ENCODE assay signal across 18 cellular contexts in the genomic region with DNA sequence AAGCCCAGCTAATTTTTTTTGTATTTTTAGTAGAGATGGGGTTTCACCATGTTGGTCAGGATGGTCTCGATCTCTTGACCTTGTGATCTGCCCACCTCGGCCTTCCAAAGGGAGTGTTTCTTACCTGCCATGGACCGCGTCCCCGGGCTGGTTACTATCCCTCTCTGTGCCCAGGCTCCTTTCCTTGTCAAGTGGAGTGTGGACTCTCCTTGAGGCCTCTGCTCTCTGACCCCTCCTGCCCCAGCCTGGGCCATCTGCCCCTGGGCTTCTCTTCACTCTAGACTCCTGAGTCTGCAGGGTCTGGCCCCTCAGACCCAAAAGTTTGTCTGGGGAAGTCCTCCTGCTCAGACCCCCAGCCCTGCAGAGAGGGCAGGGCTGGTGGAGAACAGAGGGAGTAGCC. TPM values are rescaled to one million over a fixed set of nuclear protein-coding genes. Genes with fewer than 3 reads are reported as not detected.
A peak's percentile ranks its signal among the peaks of the same experiment; 100 is the strongest.
DNase-seq lines count a peak whose midpoint lies in the region; ATAC-seq, FAIRE-seq and TF ChIP-seq lines count a peak whose summit lies in the region.
"Had no signal": no experiment of that assay in that cellular context is flagged by ENCODE, and none has a peak within 500 bp of the region (broad histone marks: within the 10 kb centered on the region; RNA-seq: fewer than 3 reads in every experiment).

No MANE protein-coding gene starts in this region.

- no peak for FAIRE-seq in GM12892 (lab: Jason Lieb, UNC)
- FAIRE-seq: HTR-8/SVneo had no signal

- TF ChIP-seq POLR2A in body of pancreas (IDR thresholded peaks at IDR 0.05) (no peak), testis (IDR thresholded peaks at IDR 0.05) (no peak), GM12892 (IDR thresholded peaks at IDR 0.05; ENCODE audit: low read depth, low read length) (no peak)

- H2BK120ac ChIP-seq in mesenchymal stem cell (ENCODE audit: low read depth, low read length): no peak overlapping the region

- H3K27ac ChIP-seq in body of pancreas: peak overlapping the region in 3 of 4 donors; percentile 81 to 89 (median 88)
- no peak overlapping the region for H3K27ac ChIP-seq in mesenchymal stem cell (ENCODE audit: low read length, poor library complexity, severe bottlenecking)
- H3K27ac ChIP-seq in testis: no peak overlapping the region
- H3K27ac ChIP-seq: GM23248 had no signal

- peak overlapping the region in 1 of 2 experiments; percentile 56 for H2BK12ac ChIP-seq in mesenchymal stem cell (ENCODE audit: low read length in 2 of 2)

- no peak for ATAC-seq in body of pancreas
- ATAC-seq in GM18519 (IDR thresholded peaks at IDR 0.05; ENCODE audit: low FRiP score, unreplicated experiment): no peak
- ATAC-seq: HCT116 had no signal

- H3K9me3 ChIP-seq in body of pancreas (no peaks in the 10 kb centered on the region), mesenchymal stem cell (ENCODE audit: control insufficient read depth, low read length) (no peaks in the 10 kb centered on the region), testis (no peaks in the 10 kb centered on the region)
- H3K9me3 ChIP-seq: BE2C had no signal

- TF ChIP-seq CTCF in body of pancreas (IDR thresholded peaks at IDR 0.05): no peak
- TF ChIP-seq CTCF in testis (IDR thresholded peaks at IDR 0.05): no peak

- no peak overlapping the region for H3K14ac ChIP-seq in mesenchymal stem cell (ENCODE audit: low read length in 2 of 2)

- H3K18ac ChIP-seq in mesenchymal stem cell (ENCODE audit: low read depth in 1 of 2, low read length in 2 of 2): no peak overlapping the region

- H3K4ac ChIP-seq in mesenchymal stem cell (ENCODE audit: low read depth in 1 of 2, low read length in 2 of 2): peak overlapping the region in 1 of 2 experiments; percentile 40

- intact Hi-C loops in body of pancreas (cut with DNase I): no loop called here
- intact Hi-C loops in testis (cut with DNase I; ENCODE audit: low total_unique reads): no loop called here

- H2AFZ ChIP-seq in mesenchymal stem cell (ENCODE audit: low read depth, low read length): no peak overlapping the region
- H2AFZ ChIP-seq: GM23248 had no signal

- DNase-seq in H7 (peak; percentile 13), body of pancreas (no peak), mesenchymal stem cell (no peak), testis (peak; percentile 10), GM12892 (ENCODE audit: insufficient read length) (no peak)
- no peak for DNase-seq in stimulated activated naive CD4-positive, alpha-beta T cell treated with Interleukin-2 at 50 U/mL for 16 hours (lab: John Stamatoyannopoulos, UW)
- DNase-seq: BE2C; Calu3; CD4-positive, alpha-beta memory T cell; GM23248; NCI-H1105 treated with DMSO at 0.1 percent for 48 hours; NCI-H187 treated with DMSO at 0.1 percent for 48 hours; NCI-H446; NCI-H69; SHP77 had no signal

- H3K4me3 ChIP-seq in H7 (ENCODE audit: insufficient read depth, low read depth, low read length) (no peak overlapping the region), body of pancreas (no peak overlapping the region), mesenchymal stem cell (ENCODE audit: insufficient read depth in 1 of 2, low read depth in 1 of 2, low read length in 2 of 2) (no peak overlapping the region), testis (no peak overlapping the region)
- H3K4me3 ChIP-seq: GM23248 had no signal

- peak overlapping the region; percentile 92 for H2BK15ac ChIP-seq in mesenchymal stem cell (ENCODE audit: low read depth, poor library complexity, severe bottlenecking)

- H3K4me1 ChIP-seq in body of pancreas: peaks cover 62% of the 10 kb centered on the region
- H3K4me1 ChIP-seq in mesenchymal stem cell (ENCODE audit: control insufficient read depth, insufficient read depth, low read depth, low read length): no peaks in the 10 kb centered on the region
- H3K4me1 ChIP-seq in testis: peaks cover 6% of the 10 kb centered on the region
- H3K4me1 ChIP-seq: BE2C had no signal

- H4K8ac ChIP-seq in mesenchymal stem cell (ENCODE audit: low read length): no peak overlapping the region

- peak overlapping the region; percentile 3 for H4K91ac ChIP-seq in mesenchymal stem cell (ENCODE audit: low read length)

- H3K79me1 ChIP-seq in mesenchymal stem cell (replicated peaks; ENCODE audit: low read length, poor library complexity, severe bottlenecking): no peaks in the 10 kb centered on the region

- 79 to 81% methylated on average over 5 of the region's 5 CpGs for WGBS in body of pancreas, 2 donors
- 90% methylated on average over 5 of the region's 5 CpGs for WGBS in mesenchymal stem cell
- WGBS in testis, 2 donors: 93 to 95% methylated on average over 5 of the region's 5 CpGs

- H2BK5ac ChIP-seq in mesenchymal stem cell (ENCODE audit: low read depth, low read length, poor library complexity, severe bottlenecking): no peak overlapping the region

- H2AK5ac ChIP-seq in mesenchymal stem cell (ENCODE audit: low read length, severe bottlenecking): no peak overlapping the region

- no peak overlapping the region for H3K9ac ChIP-seq in mesenchymal stem cell (ENCODE audit: low read length)
- H3K9ac ChIP-seq: GM23248 had no signal

- no peak overlapping the region for H3K4me2 ChIP-seq in mesenchymal stem cell (ENCODE audit: low read length, poor library complexity, severe bottlenecking)

- no peaks in the 10 kb centered on the region for H3K36me3 ChIP-seq in H7 (replicated peaks; ENCODE audit: control insufficient read depth, insufficient read depth, low read length)
- no peaks in the 10 kb centered on the region for H3K36me3 ChIP-seq in body of pancreas (replicated peaks in 1 of 2; ENCODE audit: insufficient read depth in 1 of 2, low read depth in 2 of 2)
- H3K36me3 ChIP-seq in mesenchymal stem cell (ENCODE audit: control insufficient read depth in 1 of 2, insufficient read depth in 2 of 2, low read depth in 1 of 2, low read length in 2 of 2): no peaks in the 10 kb centered on the region
- H3K36me3 ChIP-seq in testis (ENCODE audit: low read depth, missing control alignments): no peaks in the 10 kb centered on the region
- H3K36me3 ChIP-seq: BE2C had no signal

- no peak overlapping the region for H3K23ac ChIP-seq in mesenchymal stem cell (ENCODE audit: low read length in 2 of 2)

- H3K27me3 ChIP-seq in H7 (ENCODE audit: control insufficient read depth, insufficient read depth, low read length): no peaks in the 10 kb centered on the region
- H3K27me3 ChIP-seq in body of pancreas: no peaks in the 10 kb centered on the region
- H3K27me3 ChIP-seq in mesenchymal stem cell (ENCODE audit: control insufficient read depth in 1 of 2, insufficient read depth in 1 of 2, low read length in 2 of 2): peaks cover 40 to 52% of the 10 kb centered on the region in 2 experiments
- H3K27me3 ChIP-seq in testis: no peaks in the 10 kb centered on the region
- H3K27me3 ChIP-seq: BE2C had no signal

RNA-seq across cellular contexts. Expression of a gene that starts 20.7 kb away (rescaled TPM):
- total RNA-seq in H7 (2014; rRNA removed; shearing (Covaris generic)): 7.9 and 16.5 TPM in 2 replicates
- 10 to 100 TPM; 25.1 to 25.7 TPM for total RNA-seq in body of pancreas
- 0.01 TPM for polyA plus RNA-seq in mesenchymal stem cell (2013, experiment 1 of 2)
- 0.04 TPM for polyA plus RNA-seq in mesenchymal stem cell (2013, experiment 2 of 2)
- total RNA-seq in testis: 10 to 100 TPM; 17.8 to 21.9 TPM
- polyA plus RNA-seq in testis (ENCODE audit: insufficient read depth, low read depth, low replicate concordance): 19.8 TPM
- 0.36 TPM for polyA plus RNA-seq in GM12892 (2012; ENCODE audit: missing spikeins)
- total RNA-seq: Calu3 had no signal

RNA-seq across cellular contexts. Expression of a gene that starts 35.2 kb away (rescaled TPM):
- total RNA-seq in H7 (2014; rRNA removed; shearing (Covaris generic)): 0.10 and 0.15 TPM in 2 replicates
- total RNA-seq in body of pancreas (under 1 TPM in 1 of 2 donors, not detected in 1; 0.52 TPM), testis (under 1 TPM; 0.39 to 0.93 TPM)
- polyA plus RNA-seq in mesenchymal stem cell (2013, experiment 1 of 2): not detected
- polyA plus RNA-seq in mesenchymal stem cell (2013, experiment 2 of 2): not detected
- polyA plus RNA-seq in testis (ENCODE audit: insufficient read depth, low read depth, low replicate concordance): 0.88 TPM
- 0.47 TPM for polyA plus RNA-seq in GM12892 (2012; ENCODE audit: missing spikeins)
- total RNA-seq: Calu3; CD4-positive, alpha-beta memory T cell; GM23248 had no signal
- polyA plus RNA-seq: CD4-positive, alpha-beta memory T cell; GM23248 had no signal

RNA-seq across cellular contexts. Expression of a gene that starts 55.5 kb away (rescaled TPM):
- total RNA-seq in H7 (2014; rRNA removed; shearing (Covaris generic)): 0.07 TPM in 1 of 2 replicates, not detected in the other
- total RNA-seq in body of pancreas (not detected), testis (under 1 TPM; 0.24 to 0.50 TPM)
- polyA plus RNA-seq in mesenchymal stem cell (2013, experiment 1 of 2): not detected
- polyA plus RNA-seq in mesenchymal stem cell (2013, experiment 2 of 2): not detected
- polyA plus RNA-seq in testis (ENCODE audit: insufficient read depth, low read depth, low replicate concordance): not detected
- polyA plus RNA-seq in GM12892 (2012; ENCODE audit: missing spikeins): 0.53 TPM
- total RNA-seq: Calu3; CD4-positive, alpha-beta memory T cell; GM23248 had no signal
- polyA plus RNA-seq: CD4-positive, alpha-beta memory T cell had no signal

Comparison
In these comparisons a context has a peak if more than half of its experiments do, and no peak if none do; other contexts are left out.
1. DNase-seq: peak in H7 (single experiment) and testis (single experiment); none in body of pancreas (0 of 4), mesenchymal stem cell (single experiment), GM12892 (single experiment) and stimulated activated naive CD4-positive, alpha-beta T cell treated with Interleukin-2 at 50 U/mL for 16 hours (single experiment).
2. H3K27ac ChIP-seq: peak in body of pancreas (3 of 4); none in mesenchymal stem cell (single experiment) and testis (0 of 2).